7 cellular contexts compared by ENCODE assay signal in the genomic region with DNA sequence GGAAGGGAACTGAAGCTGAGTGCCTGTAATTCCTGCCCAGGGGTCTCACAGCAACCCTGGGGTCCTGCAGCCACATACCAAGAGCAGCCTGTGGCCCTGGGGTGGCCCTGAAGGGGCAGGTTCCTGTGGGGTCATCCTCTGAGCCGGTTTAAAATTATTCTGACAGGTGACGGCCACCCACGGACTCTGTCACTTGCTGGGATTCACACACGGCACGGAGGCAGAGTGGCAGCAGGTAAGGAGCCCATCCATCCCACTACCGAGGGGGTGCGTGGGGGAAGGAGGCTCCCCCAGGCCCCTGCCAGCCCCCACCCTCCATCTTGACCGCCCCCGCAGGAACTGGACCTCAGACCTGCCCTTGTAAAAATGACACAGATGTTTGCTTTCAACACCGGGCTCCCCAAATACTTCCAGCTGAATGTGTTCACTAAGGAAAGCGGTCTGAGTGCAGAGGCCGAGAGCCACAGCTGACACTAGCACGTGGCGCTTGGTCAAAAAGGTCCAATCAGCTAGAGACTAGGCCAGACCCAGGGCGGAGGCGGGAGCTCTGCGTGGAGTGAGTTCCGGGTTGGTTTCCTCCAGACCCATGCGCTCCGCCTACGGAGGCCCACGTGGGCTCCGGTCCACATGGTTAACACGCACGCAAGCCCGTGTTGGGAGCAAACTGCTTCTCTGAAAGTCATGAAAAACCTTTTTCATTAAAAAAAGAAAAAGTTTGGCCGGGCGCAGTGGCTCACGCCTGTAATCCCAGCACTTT. TPM values are rescaled to one million over a fixed set of nuclear protein-coding genes. Genes with fewer than 3 reads are reported as not detected.
DNase-seq lines count a peak whose midpoint lies in the region; ATAC-seq, FAIRE-seq and TF ChIP-seq lines count a peak whose summit lies in the region.

No MANE protein-coding gene starts in this region.

- CTCF ChIA-PET in HEK293T (lab: Yijun Ruan, JAX) = no interaction called here
- CTCF ChIA-PET in activated B cell treated with CpG ODN at 0.5 μM for 24 hours (lab: Charles Lee) = interaction anchor here (0.6 kb wide), 1 partner anchor 10 kb away, joined by 3 read pairs; no protein-coding TSS in a partner anchor

- no peak for FAIRE-seq in HTR-8/SVneo (lab: Jason Lieb, UNC)

- peak overlapping the region; percentile 66 for H3K27ac Mint-ChIP-seq in activated B cell treated with CpG ODN at 0.5 μM for 24 hours
- peak overlapping the region; percentile 39 to 79 for H3K27ac Mint-ChIP-seq in effector memory CD8-positive, alpha-beta T cell
- H3K27ac Mint-ChIP-seq in natural killer cell = peak overlapping the region; percentile 68 to 69

- H3K36me3 Mint-ChIP-seq in activated B cell treated with CpG ODN at 0.5 μM for 24 hours (ENCODE audit: low read depth) (peaks cover 10% of the 10 kb centered on the region), natural killer cell (no peaks in the 10 kb centered on the region)
- H3K36me3 Mint-ChIP-seq in effector memory CD8-positive, alpha-beta T cell (ENCODE audit: insufficient read depth) = peaks cover 7% of the 10 kb centered on the region

- H3K9me3 Mint-ChIP-seq in activated B cell treated with CpG ODN at 0.5 μM for 24 hours (no peaks in the 10 kb centered on the region), natural killer cell (no peaks in the 10 kb centered on the region)
- H3K9me3 Mint-ChIP-seq in effector memory CD8-positive, alpha-beta T cell = no peaks in the 10 kb centered on the region

- POLR2A ChIA-PET in HEK293T (lab: Yijun Ruan, JAX) = no interaction called here
- POLR2A ChIA-PET in activated B cell treated with CpG ODN at 0.5 μM for 24 hours (lab: Charles Lee) = interaction anchor here (0.9 to 1.8 kb wide), 3 partner anchors 12 to 73 kb away, joined by 3 to 4 read pairs (median 4); no protein-coding TSS in a partner anchor

- peaks cover 1% of the 10 kb centered on the region for H3K27me3 Mint-ChIP-seq in activated B cell treated with CpG ODN at 0.5 μM for 24 hours
- peaks cover 0 to 8% of the 10 kb centered on the region in 2 donors for H3K27me3 Mint-ChIP-seq in effector memory CD8-positive, alpha-beta T cell
- H3K27me3 Mint-ChIP-seq in natural killer cell (ENCODE audit: low read depth in 2 of 2) = peaks cover 0 to 4% of the 10 kb centered on the region in 2 donors

- DNase-seq in HEK293T (ENCODE audit: extremely low spot score) (peak; percentile 12), activated B cell treated with CpG ODN at 0.5 μM for 24 hours (peak; percentile 32), natural killer cell (peak; percentile 30), stromal cell of bone marrow (ENCODE audit: low read depth) (peak; percentile 88), HTR-8/SVneo (ENCODE audit: insufficient read length, low spot score) (no peak)
- DNase-seq in effector memory CD8-positive, alpha-beta T cell = peak; percentile 13 to 41 (median 21)

- no peak for TF ChIP-seq CTCF in activated B cell treated with CpG ODN at 0.5 μM for 24 hours (IDR thresholded peaks at IDR 0.05)
- TF ChIP-seq CTCF in natural killer cell (IDR thresholded peaks at IDR 0.05) = no peak

- intact Hi-C loops in activated B cell treated with CpG ODN at 0.5 μM for 24 hours (cut with micrococcal nuclease) (no loop called here), natural killer cell (cut with micrococcal nuclease) (no loop called here)

- H3K4me3 Mint-ChIP-seq in activated B cell treated with CpG ODN at 0.5 μM for 24 hours (peak overlapping the region; percentile 64), natural killer cell (peak overlapping the region; percentile 75)
- H3K4me3 Mint-ChIP-seq in effector memory CD8-positive, alpha-beta T cell = peak overlapping the region; percentile 57 to 73

- ATAC-seq in activated B cell treated with CpG ODN at 0.5 μM for 24 hours (ENCODE audit: low read depth) = peak; percentile 93
- peak; percentile 92 for ATAC-seq in effector memory CD8-positive, alpha-beta T cell (replicated peaks)
- peak in 2 of 3 donors; percentile 92 to 97 for ATAC-seq in natural killer cell
- ATAC-seq in HG02973 (IDR thresholded peaks at IDR 0.05; ENCODE audit: unreplicated experiment) = no peak

- peaks cover 6% of the 10 kb centered on the region for H3K4me1 Mint-ChIP-seq in activated B cell treated with CpG ODN at 0.5 μM for 24 hours
- H3K4me1 Mint-ChIP-seq in effector memory CD8-positive, alpha-beta T cell (ENCODE audit: low read depth in 2 of 2) = peaks cover 0 to 7% of the 10 kb centered on the region in 2 donors
- H3K4me1 Mint-ChIP-seq in natural killer cell = peaks cover 6 to 15% of the 10 kb centered on the region in 2 donors

TF ChIP-seq in HEK293T, 16 proteins besides CTCF, POLR2A, EP300 and RAD21:
- TF ChIP-seq ELF4 (IDR thresholded peaks at IDR 0.05) (no peak), CTBP1 (IDR thresholded peaks at IDR 0.05; ENCODE audit: borderline replicate concordance) (no peak)

RNA-seq across cellular contexts. Expression of gene YBEY, which starts 10.0 kb away (rescaled TPM):
- 11.8 and 13.7 TPM in 2 replicates for total RNA-seq in activated B cell treated with CpG ODN at 0.5 μM for 24 hours
- total RNA-seq in natural killer cell = 10 to 100 TPM; 10.8 to 13.7 (median 12.7) TPM

RNA-seq across cellular contexts. Expression of gene MCM3AP, which starts 10.8 kb away (rescaled TPM):
- total RNA-seq in activated B cell treated with CpG ODN at 0.5 μM for 24 hours = 136 and 147 TPM in 2 replicates
- 100 to 1,000 TPM; 143 to 172 (median 159) TPM for total RNA-seq in natural killer cell

RNA-seq across cellular contexts. Expression of gene C21orf58, which starts 27.5 kb away (rescaled TPM):
- total RNA-seq in activated B cell treated with CpG ODN at 0.5 μM for 24 hours (4.7 TPM in 2 replicates), natural killer cell (1 to 10 TPM; 4.0 to 8.9 (median 5.2) TPM)

RNA-seq across cellular contexts. Expression of gene PCNT, which starts 27.8 kb away (rescaled TPM):
- 39.7 and 40.9 TPM in 2 replicates for total RNA-seq in activated B cell treated with CpG ODN at 0.5 μM for 24 hours
- total RNA-seq in natural killer cell = 10 to 100 TPM; 83.6 to 94.9 (median 84.0) TPM
